1 cellular context compared by ENCODE assay signal in the genomic region with DNA sequence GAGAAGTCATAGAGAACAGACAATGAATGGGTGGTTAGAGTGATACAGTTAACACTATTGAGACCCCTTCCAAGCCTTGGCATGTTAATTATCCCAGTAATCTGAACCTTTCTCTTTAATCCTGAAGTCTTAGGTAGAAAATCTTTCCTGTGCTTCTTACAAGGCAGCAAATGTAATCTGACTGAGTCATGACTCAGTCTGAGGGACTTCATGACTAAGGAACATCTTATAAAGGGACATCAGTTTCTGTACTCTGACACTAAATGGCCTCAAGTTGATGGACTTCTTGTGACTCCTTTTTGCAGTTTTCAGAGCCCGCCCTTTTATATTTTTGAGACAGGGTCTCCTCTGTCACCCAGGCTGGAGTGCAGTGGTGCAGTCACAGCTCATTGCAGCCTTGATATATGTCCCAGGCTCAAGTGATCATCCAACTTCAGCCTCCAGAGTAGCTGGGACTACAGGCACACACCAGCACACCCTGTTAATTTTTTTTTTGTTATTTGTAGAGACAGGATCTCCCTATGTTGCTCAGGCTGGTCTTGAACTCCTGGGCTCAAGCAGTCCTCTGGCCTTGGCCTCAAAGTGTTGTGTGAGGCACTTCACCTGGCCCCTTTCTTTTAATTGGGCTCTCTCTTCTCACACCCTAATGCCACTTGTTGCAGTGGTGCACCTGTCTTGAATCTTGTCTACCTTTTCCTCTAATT.
TF ChIP-seq lines count a peak whose summit lies in the region.

No MANE protein-coding gene starts in this region.

TF ChIP-seq in HepG2, 621 proteins besides CTCF, POLR2A, EP300 and RAD21:
- TF ChIP-seq AGO2 (optimal IDR thresholded peaks at IDR 0.05; ENCODE audit: low read depth, low read length) (peak; percentile 33), TP53 (CRISPR knock-in tag; conservative IDR thresholded peaks at IDR 0.05) (no peak), POLR2AphosphoS5 (IDR thresholded peaks at IDR 0.05; ENCODE audit: low read depth, low read length) (peak; percentile 36; the same call in 1 of the 2 replicates)
